29 cellular contexts compared by ENCODE assay signal in genomic region chr9:30201024-30201423, GRCh38.
"Had no signal": no experiment of that assay in that cellular context is flagged by ENCODE, and none has a peak within 500 bp of the region (broad histone marks: within the 10 kb centered on the region; RNA-seq: fewer than 3 reads in every experiment).

No MANE protein-coding gene starts in this region.

- H3K9ac ChIP-seq: SK-N-SH had no signal

- H3K36me3 ChIP-seq: MG63, SJSA1 had no signal

- H3K27ac ChIP-seq: PC-9, RWPE1, SJSA1 had no signal

- H3K27me3 ChIP-seq: MG63, SJSA1 had no signal

- DNase-seq: Kasumi-1, KG1, MG63, NCI-H1048, NCI-H1092 treated with DMSO at 0.1 percent for 48 hours, NCI-H1105 treated with DMSO at 0.1 percent for 48 hours, NCI-H1417, NCI-H1436, NCI-H146, NCI-H1694, NCI-H187, NCI-H1930, NCI-H2029 treated with DMSO at 0.1 percent for 48 hours, NCI-H2171 treated with DMSO at 0.1 percent for 48 hours, NCI-H2227 treated with DMSO at 0.1 percent for 48 hours, NCI-H345, NCI-H446, NCI-H510A treated with DMSO at 0.1 percent for 48 hours, NCI-H524 treated with DMSO at 0.1 percent for 48 hours, NCI-H526 treated with DMSO at 0.1 percent for 48 hours, NCI-H774, PC-9, Right ventricle myocardium superior, SK-N-SH, SW 1271 had no signal

- H3K4me2 ChIP-seq: PC-9, SK-N-SH had no signal

- H2AFZ ChIP-seq: PC-9 had no signal

- ATAC-seq: K562, Panc1 had no signal

- H3K9me3 ChIP-seq: MG63, SJSA1, SK-N-SH had no signal

- H3K4me1 ChIP-seq: SJSA1 had no signal

- H3K4me3 ChIP-seq: K562, MG63, PC-9, SJSA1 had no signal
